Comparison of ENCODE assay signal across 8 cellular contexts in the genomic region with DNA sequence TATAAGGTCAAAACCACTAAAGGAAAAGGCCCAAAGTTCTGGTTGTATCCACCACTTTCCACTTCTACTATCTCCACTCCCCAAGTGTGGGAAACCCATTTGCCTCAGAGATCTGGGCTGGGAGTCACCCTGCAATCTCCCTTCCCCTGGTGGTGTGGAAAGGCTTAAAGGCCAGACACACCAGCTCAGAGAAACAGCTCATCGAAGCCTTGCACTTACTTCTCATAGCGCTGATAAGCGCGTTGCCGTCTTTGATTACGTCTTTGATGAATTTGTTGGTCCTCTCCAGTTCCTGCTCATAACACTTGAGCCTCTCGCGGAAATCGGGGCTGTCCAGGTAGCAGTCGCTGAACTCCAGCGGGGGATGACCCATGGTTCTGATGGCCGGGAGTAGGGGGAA.
DNase-seq lines count a peak whose midpoint lies in the region; ATAC-seq lines count a peak whose summit lies in the region.

No MANE protein-coding gene starts in this region.

- H3K4me1 Mint-ChIP-seq in stimulated activated effector memory CD8-positive, alpha-beta T cell treated with anti-CD3 and anti-CD28 coated beads, Interleukin-12 subunit alpha, Interleukin-12 subunit beta, amount 100 ng/mL, for 72 hours: peaks cover 9% of the 10 kb centered on the region

- DNase-seq in adipocyte (ENCODE audit: low read depth) (no peak), RPMI8226 (no peak), retina (no peak)
- no peak for DNase-seq in stimulated activated effector memory CD8-positive, alpha-beta T cell treated with anti-CD3 and anti-CD28 coated beads, Interleukin-12 subunit alpha, Interleukin-12 subunit beta, amount 100 ng/mL, for 72 hours (ENCODE audit: low spot score in 2 of 2)
- DNase-seq in stimulated activated CD4-positive, alpha-beta T cell treated with anti-CD3 and anti-CD28 coated beads, Interleukin-2, amount 100 ng/mL, for 24 hours: no peak

- H3K4me3 Mint-ChIP-seq in stimulated activated effector memory CD8-positive, alpha-beta T cell treated with anti-CD3 and anti-CD28 coated beads, Interleukin-12 subunit alpha, Interleukin-12 subunit beta, amount 100 ng/mL, for 72 hours: peak overlapping the region; percentile 66

- H3K4me3 ChIP-seq in HUES48 (ENCODE audit: low read depth, low read length) (peak overlapping the region; percentile 57), adipocyte (ENCODE audit: low read length) (peak overlapping the region; percentile 86), iPS-20b (ENCODE audit: low read length) (peak overlapping the region; percentile 75)

- no peak overlapping the region for H3K27ac ChIP-seq in HUES48 (ENCODE audit: low read depth, low read length)
- no peak overlapping the region for H3K27ac ChIP-seq in iPS-20b (ENCODE audit: low read length)

- no peak for ATAC-seq in stimulated activated effector memory CD8-positive, alpha-beta T cell treated with anti-CD3 and anti-CD28 coated beads, Interleukin-12 subunit alpha, Interleukin-12 subunit beta, amount 100 ng/mL, for 72 hours
- ATAC-seq in HG03432 (IDR thresholded peaks at IDR 0.05; ENCODE audit: unreplicated experiment): no peak

- H3K9ac ChIP-seq in HUES48 (ENCODE audit: low read depth, low read length) (no peak overlapping the region), adipocyte (ENCODE audit: low read length) (peak overlapping the region; percentile 88), iPS-20b (ENCODE audit: low read depth, low read length) (peak overlapping the region; percentile 81; the same call in 1 of the 2 replicates)

- H3K9me3 ChIP-seq in HUES48 (ENCODE audit: control insufficient read depth, insufficient read depth, low read length) (peaks cover 13% of the 10 kb centered on the region), adipocyte (ENCODE audit: control insufficient read depth, low read length) (no peaks in the 10 kb centered on the region), iPS-20b (ENCODE audit: insufficient read depth, low read depth, low read length) (no peaks in the 10 kb centered on the region)

- H3K36me3 ChIP-seq in HUES48 (ENCODE audit: control insufficient read depth, insufficient read depth, low read length) (0 out of 2 replicates have a peak, but pooled peaks cover 6% of the 10 kb centered on the region), adipocyte (ENCODE audit: control insufficient read depth, insufficient read depth, low read length, severe bottlenecking) (no peaks in the 10 kb centered on the region), iPS-20b (ENCODE audit: insufficient read depth, low read depth, low read length) (no peaks in the 10 kb centered on the region)

- H3K4me1 ChIP-seq in HUES48 (ENCODE audit: control insufficient read depth, insufficient read depth, low read length): no peaks in the 10 kb centered on the region; the same call in 1 of the 2 replicates
- no peaks in the 10 kb centered on the region for H3K4me1 ChIP-seq in adipocyte (ENCODE audit: control insufficient read depth, insufficient read depth, low read length)
- H3K4me1 ChIP-seq in iPS-20b (ENCODE audit: insufficient read depth, low read length): no peaks in the 10 kb centered on the region; the same call in 1 of the 2 replicates

- H3K27ac Mint-ChIP-seq in stimulated activated effector memory CD8-positive, alpha-beta T cell treated with anti-CD3 and anti-CD28 coated beads, Interleukin-12 subunit alpha, Interleukin-12 subunit beta, amount 100 ng/mL, for 72 hours: no peak overlapping the region

- H3K9me3 Mint-ChIP-seq in stimulated activated effector memory CD8-positive, alpha-beta T cell treated with anti-CD3 and anti-CD28 coated beads, Interleukin-12 subunit alpha, Interleukin-12 subunit beta, amount 100 ng/mL, for 72 hours: no peaks in the 10 kb centered on the region

- H3K27me3 ChIP-seq in HUES48 (ENCODE audit: control insufficient read depth, insufficient read depth, low read length) (no peaks in the 10 kb centered on the region), adipocyte (replicated peaks; ENCODE audit: control insufficient read depth, insufficient read depth, low read length) (peaks cover 3% of the 10 kb centered on the region), iPS-20b (ENCODE audit: insufficient read depth, low read length) (peaks cover 4% of the 10 kb centered on the region; the same call in 1 of the 2 replicates)

- no peaks in the 10 kb centered on the region for H3K36me3 Mint-ChIP-seq in stimulated activated effector memory CD8-positive, alpha-beta T cell treated with anti-CD3 and anti-CD28 coated beads, Interleukin-12 subunit alpha, Interleukin-12 subunit beta, amount 100 ng/mL, for 72 hours
